ENCODE assay signal across 23 cellular contexts in the genomic region with DNA sequence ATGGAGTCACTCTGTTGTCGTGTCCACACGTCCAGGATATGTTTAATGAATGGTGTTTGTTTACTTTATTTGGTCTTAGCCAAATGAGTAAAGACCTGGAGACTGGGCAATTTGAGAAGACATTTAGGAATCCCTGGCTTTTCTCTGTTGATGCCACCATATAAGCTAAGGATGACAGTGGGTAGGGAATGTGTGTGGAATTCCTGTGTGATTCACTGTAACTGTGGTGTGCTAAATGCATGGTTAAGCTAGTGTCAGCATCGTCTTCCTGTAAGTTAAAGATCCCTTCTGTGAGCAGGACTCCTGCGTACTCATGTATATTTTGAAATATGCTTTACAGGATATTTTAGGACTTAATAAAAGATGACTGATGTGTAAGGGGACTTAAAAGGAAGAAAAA.
"Had no signal": no experiment of that assay in that cellular context is flagged by ENCODE, and none has a peak within 500 bp of the region (broad histone marks: within the 10 kb centered on the region; RNA-seq: fewer than 3 reads in every experiment).

No MANE protein-coding gene starts in this region.

- ATAC-seq: activated naive CD8-positive, alpha-beta T cell treated with anti-CD3 and anti-CD28 coated beads, Interleukin-2, amount 50 U/mL, for 24 hours; left colon; mucosa of descending colon; right lobe of liver; stimulated activated memory B cell treated with anti-CD40 and anti-IgM and Interleukin-4, amounts not matched to agents 10 μg/mL and 1 μg/mL and 100 μg/mL, for 72 hours had no signal

- DNase-seq: activated B cell treated with CpG ODN at 0.5 μM for 24 hours; activated CD4-positive, alpha-beta memory T cell treated with anti-CD3 and anti-CD28 coated beads for 36 hours; activated CD4-positive, alpha-beta T cell treated with anti-CD3 and anti-CD28 coated beads for 4 hours; activated effector memory CD4-positive, alpha-beta T cell treated with anti-CD3 and anti-CD28 coated beads, Interleukin-2, amount 50 U/mL, for 16 hours; activated naive CD4-positive, alpha-beta T cell treated with anti-CD3 and anti-CD28 coated beads, Interleukin-2, amount 10 ng/mL, durations not matched to agents 7 days and 5 days; activated naive CD8-positive, alpha-beta T cell treated with anti-CD3 and anti-CD28 coated beads, Interleukin-2, amount 50 U/mL, for 24 hours; anterior cingulate cortex; dermis blood vessel endothelial cell; effector CD8-positive, alpha-beta T cell; erythroblast; hippocampal formation; left colon; mucosa of descending colon; nephron progenitor cell; right lobe of liver; small intestine; stimulated activated CD4-positive, alpha-beta T cell treated with anti-CD3 and anti-CD28 coated beads, Interleukin-15, amount 100 ng/mL, for 24 hours; T1000; transverse colon had no signal

- H3K9me3 Mint-ChIP-seq: activated B cell treated with CpG ODN at 0.5 μM for 24 hours; activated CD4-positive, alpha-beta memory T cell treated with anti-CD3 and anti-CD28 coated beads for 36 hours; activated naive CD4-positive, alpha-beta T cell treated with anti-CD3 and anti-CD28 coated beads, Interleukin-2, amount 10 ng/mL, durations not matched to agents 7 days and 5 days; activated naive CD8-positive, alpha-beta T cell treated with anti-CD3 and anti-CD28 coated beads, Interleukin-2, amount 50 U/mL, for 24 hours; memory B cell; stimulated activated memory B cell treated with anti-CD40 and anti-IgM and Interleukin-4, amounts not matched to agents 10 μg/mL and 1 μg/mL and 100 μg/mL, for 72 hours; T-helper 1 cell treated with Interleukin-12 subunit alpha and Interleukin-12 subunit beta and Interleukin-4 antibody, amounts not matched to agents 30 μg/mL and 1 μg/mL, for 36 hours had no signal

- H3K27me3 Mint-ChIP-seq: activated B cell treated with CpG ODN at 0.5 μM for 24 hours; activated CD4-positive, alpha-beta memory T cell treated with anti-CD3 and anti-CD28 coated beads for 36 hours; activated naive CD4-positive, alpha-beta T cell treated with anti-CD3 and anti-CD28 coated beads, Interleukin-2, amount 10 ng/mL, durations not matched to agents 7 days and 5 days; activated naive CD8-positive, alpha-beta T cell treated with anti-CD3 and anti-CD28 coated beads, Interleukin-2, amount 50 U/mL, for 24 hours; brain; memory B cell; stimulated activated memory B cell treated with anti-CD40 and anti-IgM and Interleukin-4, amounts not matched to agents 10 μg/mL and 1 μg/mL and 100 μg/mL, for 72 hours had no signal

- H3K27ac Mint-ChIP-seq: activated B cell treated with CpG ODN at 0.5 μM for 24 hours; activated CD4-positive, alpha-beta memory T cell treated with anti-CD3 and anti-CD28 coated beads for 36 hours; activated naive CD4-positive, alpha-beta T cell treated with anti-CD3 and anti-CD28 coated beads, Interleukin-2, amount 10 ng/mL, durations not matched to agents 7 days and 5 days; activated naive CD8-positive, alpha-beta T cell treated with anti-CD3 and anti-CD28 coated beads, Interleukin-2, amount 50 U/mL, for 24 hours; brain; memory B cell; nephron progenitor cell; stimulated activated memory B cell treated with anti-CD40 and anti-IgM and Interleukin-4, amounts not matched to agents 10 μg/mL and 1 μg/mL and 100 μg/mL, for 72 hours; T-helper 1 cell treated with Interleukin-12 subunit alpha and Interleukin-12 subunit beta and Interleukin-4 antibody, amounts not matched to agents 30 μg/mL and 1 μg/mL, for 36 hours had no signal

- H3K4me1 Mint-ChIP-seq: activated B cell treated with CpG ODN at 0.5 μM for 24 hours; brain; nephron progenitor cell; stimulated activated memory B cell treated with anti-CD40 and anti-IgM and Interleukin-4, amounts not matched to agents 10 μg/mL and 1 μg/mL and 100 μg/mL, for 72 hours had no signal

- H3K4me3 Mint-ChIP-seq: activated B cell treated with CpG ODN at 0.5 μM for 24 hours; activated CD4-positive, alpha-beta memory T cell treated with anti-CD3 and anti-CD28 coated beads for 36 hours; activated naive CD4-positive, alpha-beta T cell treated with anti-CD3 and anti-CD28 coated beads, Interleukin-2, amount 10 ng/mL, durations not matched to agents 7 days and 5 days; activated naive CD8-positive, alpha-beta T cell treated with anti-CD3 and anti-CD28 coated beads, Interleukin-2, amount 50 U/mL, for 24 hours; brain; memory B cell; nephron progenitor cell; stimulated activated memory B cell treated with anti-CD40 and anti-IgM and Interleukin-4, amounts not matched to agents 10 μg/mL and 1 μg/mL and 100 μg/mL, for 72 hours; T-helper 1 cell treated with Interleukin-12 subunit alpha and Interleukin-12 subunit beta and Interleukin-4 antibody, amounts not matched to agents 30 μg/mL and 1 μg/mL, for 36 hours had no signal
